In genomic region chr22:46589871-46590271, GRCh38 we compare ENCODE assay signal across 18 cellular contexts. TPM values are rescaled to one million over a fixed set of nuclear protein-coding genes. Genes with fewer than 3 reads are reported as not detected.
A peak's percentile ranks its signal among the peaks of the same experiment; 100 is the strongest.
DNase-seq lines count a peak whose midpoint lies in the region; ATAC-seq and TF ChIP-seq lines count a peak whose summit lies in the region.
"Had no signal": no experiment of that assay in that cellular context is flagged by ENCODE, and none has a peak within 500 bp of the region (broad histone marks: within the 10 kb centered on the region; RNA-seq: fewer than 3 reads in every experiment).

No MANE protein-coding gene starts in this region.

- DNase-seq in T-helper 2 cell treated with Interferon-gamma antibody and Interleukin-4, amounts not matched to agents 5 μg/mL and 100 μg/mL, for 36 hours (ENCODE audit: low spot score) = no peak
- no peak for DNase-seq in T-helper 2 cell
- DNase-seq in hepatocyte (ENCODE audit: low spot score) = peak; percentile 2
- DNase-seq in psoas muscle = peak in 1 of 2 donors; percentile 61
- DNase-seq in hippocampal formation (lab: John Stamatoyannopoulos, UW) = no peak
- DNase-seq in sigmoid colon = no peak
- DNase-seq: activated effector memory CD4-positive, alpha-beta T cell treated with anti-CD3 and anti-CD28 coated beads, Interleukin-2, amount 50 U/mL, for 16 hours; caudate nucleus; erythroblast; NCI-H1105 treated with DMSO at 0.1 percent for 48 hours; NCI-H69 had no signal

- no peaks in the 10 kb centered on the region for H3K9me3 Mint-ChIP-seq in T-helper 2 cell treated with Interferon-gamma antibody and Interleukin-4, amounts not matched to agents 5 μg/mL and 100 μg/mL, for 36 hours

- no peak for TF ChIP-seq POLR2A in sigmoid colon (IDR thresholded peaks at IDR 0.05)

- peak overlapping the region; percentile 91 for H3K27ac ChIP-seq in OCI-LY3 (ENCODE audit: low read length)
- H3K27ac ChIP-seq in hepatocyte = no peak overlapping the region
- peak overlapping the region; percentile 30 for H3K27ac ChIP-seq in psoas muscle
- no peak overlapping the region for H3K27ac ChIP-seq in sigmoid colon
- H3K27ac ChIP-seq: SJSA1 had no signal

- 76% methylated on average over 11 of the region's 11 CpGs for WGBS in hepatocyte (ENCODE audit: low lambda C conversion rate, missing lambda C conversion rate)
- 92 to 95% (median 93%) methylated on average over 11 of the region's 11 CpGs for WGBS in psoas muscle, 3 donors
- WGBS in sigmoid colon, 2 donors = 89 to 94% methylated on average over 11 of the region's 11 CpGs

- H4K20me1 ChIP-seq in OCI-LY3 (ENCODE audit: insufficient read depth, low read length) (no peaks in the 10 kb centered on the region), hepatocyte (ENCODE audit: insufficient read depth, poor library complexity, severe bottlenecking) (peaks cover 31% of the 10 kb centered on the region)

- TF ChIP-seq CTCF in OCI-LY3 (IDR thresholded peaks at IDR 0.05; ENCODE audit: low read depth, low read length) (no peak), hepatocyte (IDR thresholded peaks at IDR 0.05; ENCODE audit: poor library complexity) (no peak), psoas muscle (IDR thresholded peaks at IDR 0.05) (no peak), sigmoid colon (IDR thresholded peaks at IDR 0.05) (no peak)

- H3K4me1 ChIP-seq in OCI-LY3 (ENCODE audit: low read length) (peaks cover 83% of the 10 kb centered on the region), hepatocyte (ENCODE audit: insufficient read depth) (peaks cover 4% of the 10 kb centered on the region), psoas muscle (peaks cover 15% of the 10 kb centered on the region), sigmoid colon (peaks cover 0 to 18% (median 16%) of the 10 kb centered on the region in 4 donors)

- H3K4me1 Mint-ChIP-seq in T-helper 2 cell treated with Interferon-gamma antibody and Interleukin-4, amounts not matched to agents 5 μg/mL and 100 μg/mL, for 36 hours (ENCODE audit: low read depth) = peaks cover 33% of the 10 kb centered on the region

- H3K27ac Mint-ChIP-seq in T-helper 2 cell treated with Interferon-gamma antibody and Interleukin-4, amounts not matched to agents 5 μg/mL and 100 μg/mL, for 36 hours = peak overlapping the region; percentile 15

- H2AFZ ChIP-seq in OCI-LY3 (ENCODE audit: low read depth, low read length) = no peak overlapping the region
- no peak overlapping the region for H2AFZ ChIP-seq in hepatocyte

- H3K27me3 ChIP-seq in OCI-LY3 (ENCODE audit: low read depth, low read length) (no peaks in the 10 kb centered on the region), hepatocyte (no peaks in the 10 kb centered on the region), psoas muscle (ENCODE audit: insufficient read depth in 3 of 3, low read length in 2 of 3) (no peaks in the 10 kb centered on the region), sigmoid colon (no peaks in the 10 kb centered on the region)
- H3K27me3 ChIP-seq: SJSA1 had no signal

- peaks cover 4% of the 10 kb centered on the region for H3K36me3 Mint-ChIP-seq in T-helper 2 cell treated with Interferon-gamma antibody and Interleukin-4, amounts not matched to agents 5 μg/mL and 100 μg/mL, for 36 hours (ENCODE audit: low read depth)

- intact Hi-C loops in psoas muscle (cut with DNase I) = no loop called here
- intact Hi-C loops in sigmoid colon (cut with DNase I) = no loop called here

- TF ChIP-seq EP300 in sigmoid colon (IDR thresholded peaks at IDR 0.05) = no peak

- H3K4me2 ChIP-seq in OCI-LY3 (ENCODE audit: low read length) (peak overlapping the region; percentile 97), hepatocyte (no peak overlapping the region)

- peaks cover 70% of the 10 kb centered on the region for H3K79me2 ChIP-seq in OCI-LY3 (ENCODE audit: low read length)
- peaks cover 64% of the 10 kb centered on the region for H3K79me2 ChIP-seq in hepatocyte

- H3K9ac ChIP-seq in OCI-LY3 (ENCODE audit: low read length) = peak overlapping the region; percentile 98

- H3K36me3 ChIP-seq in OCI-LY3 (replicated peaks; ENCODE audit: low read depth, low read length) (peaks cover 3% of the 10 kb centered on the region), hepatocyte (replicated peaks; ENCODE audit: insufficient read depth, low read depth) (no peaks in the 10 kb centered on the region), psoas muscle (ENCODE audit: insufficient read depth in 1 of 2, low read depth in 1 of 2) (no peaks in the 10 kb centered on the region), sigmoid colon (no peaks in the 10 kb centered on the region)
- H3K36me3 ChIP-seq: SJSA1 had no signal

- H3K27me3 Mint-ChIP-seq in T-helper 2 cell treated with Interferon-gamma antibody and Interleukin-4, amounts not matched to agents 5 μg/mL and 100 μg/mL, for 36 hours (ENCODE audit: low read depth) = no peaks in the 10 kb centered on the region

- no peaks in the 10 kb centered on the region for H3K9me3 ChIP-seq in OCI-LY3 (ENCODE audit: insufficient read depth, low read length)
- no peaks in the 10 kb centered on the region for H3K9me3 ChIP-seq in hepatocyte (ENCODE audit: low read depth)
- no peaks in the 10 kb centered on the region for H3K9me3 ChIP-seq in psoas muscle
- no peaks in the 10 kb centered on the region for H3K9me3 ChIP-seq in sigmoid colon
- H3K9me3 ChIP-seq: SJSA1 had no signal

- H3K4me3 ChIP-seq in OCI-LY3 (ENCODE audit: low read length) (peak overlapping the region; percentile 81), hepatocyte (no peak overlapping the region), psoas muscle (no peak overlapping the region), sigmoid colon (no peak overlapping the region)
- H3K4me3 ChIP-seq: SJSA1, skin epidermis had no signal

- no peaks in the 10 kb centered on the region for H3K9me2 ChIP-seq in hepatocyte (replicated peaks; ENCODE audit: insufficient read depth)

- no peak overlapping the region for H3K4me3 Mint-ChIP-seq in T-helper 2 cell treated with Interferon-gamma antibody and Interleukin-4, amounts not matched to agents 5 μg/mL and 100 μg/mL, for 36 hours

- ATAC-seq in psoas muscle (peak; percentile 19 to 54 (median 36)), GM21526 (IDR thresholded peaks at IDR 0.05; ENCODE audit: low FRiP score, unreplicated experiment) (no peak)
- ATAC-seq: activated CD4-positive, CD25-positive, alpha-beta regulatory T cell treated with anti-CD3 and anti-CD28 coated beads, Interleukin-2, amount 50 U/mL, for 24 hours; HCT116; left lobe of liver had no signal

RNA-seq across cellular contexts. Expression of gene GRAMD4, which starts 30.3 kb away (rescaled TPM):
- 21.2 and 21.8 TPM in 2 replicates for total RNA-seq in hepatocyte
- 31.0 and 32.6 TPM in 2 replicates for polyA plus RNA-seq in hepatocyte
- total RNA-seq in psoas muscle = 10 to 100 TPM; 17.8 to 39.3 (median 36.9) TPM
- 10 to 100 TPM; 11.3 to 16.6 (median 11.3) TPM for polyA plus RNA-seq in psoas muscle
- total RNA-seq in sigmoid colon = 10 to 100 TPM; 11.6 to 46.2 (median 18.4) TPM
- 10 to 100 TPM; 22.8 to 57.2 (median 28.9) TPM for polyA plus RNA-seq in sigmoid colon

RNA-seq across cellular contexts. Expression of gene CELSR1, which starts 52.5 kb away (rescaled TPM):
- total RNA-seq in hepatocyte (5.8 and 8.7 TPM in 2 replicates), psoas muscle (under 1 TPM; 0.10 to 0.39 (median 0.20) TPM), sigmoid colon (1 to 10 TPM in 2 of 4 donors, under 1 TPM in 2; 0.81 to 2.5 (median 1.5) TPM)
- polyA plus RNA-seq in hepatocyte (3.0 and 4.9 TPM in 2 replicates), psoas muscle (under 1 TPM; 0.09 to 0.18 (median 0.18) TPM), sigmoid colon (1 to 10 TPM in 1 of 3 donors, under 1 TPM in 2; 0.23 to 5.0 (median 0.60) TPM)

Comparison
In these comparisons a context has a peak if more than half of its experiments do, and no peak if none do; other contexts are left out.
1. H3K27ac ChIP-seq: peak in OCI-LY3 (single experiment) and psoas muscle (single experiment); none in hepatocyte (single experiment) and sigmoid colon (0 of 4).